10 cellular contexts compared by ENCODE assay signal in genomic region chr2:198657520-198658121, GRCh38.
DNase-seq lines count a peak whose midpoint lies in the region; ATAC-seq and TF ChIP-seq lines count a peak whose summit lies in the region.
"Had no signal": no experiment of that assay in that cellular context is flagged by ENCODE, and none has a peak within 500 bp of the region (broad histone marks: within the 10 kb centered on the region; RNA-seq: fewer than 3 reads in every experiment).

No MANE protein-coding gene starts in this region.

- no peak overlapping the region for H3K4me3 ChIP-seq in adipocyte (ENCODE audit: low read length)
- H3K4me3 ChIP-seq in mesenchymal stem cell (ENCODE audit: insufficient read depth in 1 of 2, low read depth in 1 of 2, low read length in 2 of 2): no peak overlapping the region
- no peak overlapping the region for H3K4me3 ChIP-seq in upper lobe of left lung

- H2BK15ac ChIP-seq in mesenchymal stem cell (ENCODE audit: low read depth, poor library complexity, severe bottlenecking): no peak overlapping the region

- ATAC-seq in upper lobe of left lung (ENCODE audit: low FRiP score in 2 of 2) (no peak), HG02938 (IDR thresholded peaks at IDR 0.05; ENCODE audit: unreplicated experiment) (no peak)
- ATAC-seq in CD4-positive, alpha-beta T cell (ENCODE audit: poor library complexity): no peak

- DNase-seq in ELR (ENCODE audit: low read depth) (peak; percentile 52), LoVo (ENCODE audit: low spot score) (peak; percentile 40), adipocyte (ENCODE audit: low read depth) (peak; percentile 73), mesenchymal stem cell (peak; percentile 16), upper lobe of left lung (no peak), putamen (ENCODE audit: low spot score) (no peak)
- DNase-seq in CD4-positive, alpha-beta T cell: no peak
- DNase-seq: MV-4-11; stimulated activated CD8-positive, alpha-beta memory T cell treated with anti-CD3 and anti-CD28 coated beads, Interleukin-4, amount 100 ng/mL, for 48 hours had no signal

- H3K27me3 ChIP-seq in adipocyte (replicated peaks; ENCODE audit: control insufficient read depth, insufficient read depth, low read length): no peaks in the 10 kb centered on the region
- no peaks in the 10 kb centered on the region for H3K27me3 ChIP-seq in mesenchymal stem cell (ENCODE audit: control insufficient read depth in 1 of 2, insufficient read depth in 1 of 2, low read length in 2 of 2)
- no peaks in the 10 kb centered on the region for H3K27me3 ChIP-seq in upper lobe of left lung
- H3K27me3 ChIP-seq in CD4-positive, alpha-beta T cell (ENCODE audit: control insufficient read depth, insufficient read depth, low read length): no peaks in the 10 kb centered on the region

- H3K4ac ChIP-seq in mesenchymal stem cell (ENCODE audit: low read depth in 1 of 2, low read length in 2 of 2): no peak overlapping the region

- H3K9ac ChIP-seq in adipocyte (ENCODE audit: low read length) (no peak overlapping the region), mesenchymal stem cell (ENCODE audit: low read length) (no peak overlapping the region)

- no peak overlapping the region for H3K27ac ChIP-seq in mesenchymal stem cell (ENCODE audit: low read length, poor library complexity, severe bottlenecking)
- no peak overlapping the region for H3K27ac ChIP-seq in upper lobe of left lung
- no peak overlapping the region for H3K27ac ChIP-seq in CD4-positive, alpha-beta T cell (ENCODE audit: low read depth, low read length)

- H3K9me3 ChIP-seq in adipocyte (ENCODE audit: control insufficient read depth, low read length) (no peaks in the 10 kb centered on the region), mesenchymal stem cell (ENCODE audit: control insufficient read depth, low read length) (no peaks in the 10 kb centered on the region), upper lobe of left lung (no peaks in the 10 kb centered on the region)
- H3K9me3 ChIP-seq in CD4-positive, alpha-beta T cell (ENCODE audit: control insufficient read depth, low read length): no peaks in the 10 kb centered on the region

- H3K36me3 Mint-ChIP-seq in CD4-positive, alpha-beta T cell (ENCODE audit: low read depth): no peaks in the 10 kb centered on the region

- H4K91ac ChIP-seq in mesenchymal stem cell (ENCODE audit: low read length): no peak overlapping the region

- no peak for TF ChIP-seq POLR2A in upper lobe of left lung (IDR thresholded peaks at IDR 0.05)

- no peak overlapping the region for H2AK5ac ChIP-seq in mesenchymal stem cell (ENCODE audit: low read length, severe bottlenecking)

- peaks cover 6% of the 10 kb centered on the region for H3K27me3 Mint-ChIP-seq in CD4-positive, alpha-beta T cell

- no peaks in the 10 kb centered on the region for H3K9me3 Mint-ChIP-seq in CD4-positive, alpha-beta T cell

- H2AFZ ChIP-seq in mesenchymal stem cell (ENCODE audit: low read depth, low read length): no peak overlapping the region

- H3K4me1 Mint-ChIP-seq in CD4-positive, alpha-beta T cell (ENCODE audit: low read depth): no peaks in the 10 kb centered on the region

- no peak overlapping the region for H3K23ac ChIP-seq in mesenchymal stem cell (ENCODE audit: low read length in 2 of 2)

- WGBS in mesenchymal stem cell: 71% methylated on average over 5 of the region's 6 CpGs
- WGBS in upper lobe of left lung, 2 donors: 48 to 54% methylated on average over 6 of the region's 6 CpGs

- H3K4me1 ChIP-seq in adipocyte (ENCODE audit: control insufficient read depth, insufficient read depth, low read length) (no peaks in the 10 kb centered on the region), mesenchymal stem cell (ENCODE audit: control insufficient read depth, insufficient read depth, low read depth, low read length) (no peaks in the 10 kb centered on the region), upper lobe of left lung (no peaks in the 10 kb centered on the region)

- H3K4me2 ChIP-seq in mesenchymal stem cell (ENCODE audit: low read length, poor library complexity, severe bottlenecking): no peak overlapping the region

- CTCF ChIA-PET in CD4-positive, alpha-beta T cell (lab: Charles Lee): interaction anchor here (1.2 kb wide), 1 partner anchor 15 kb away, joined by 3 read pairs; no protein-coding TSS in a partner anchor

- H3K27ac Mint-ChIP-seq in CD4-positive, alpha-beta T cell: no peak overlapping the region

- no peak overlapping the region for H2BK120ac ChIP-seq in mesenchymal stem cell (ENCODE audit: low read depth, low read length)

- no peak overlapping the region for H3K18ac ChIP-seq in mesenchymal stem cell (ENCODE audit: low read depth in 1 of 2, low read length in 2 of 2)

- H2BK5ac ChIP-seq in mesenchymal stem cell (ENCODE audit: low read depth, low read length, poor library complexity, severe bottlenecking): no peak overlapping the region

- no peak overlapping the region for H4K8ac ChIP-seq in mesenchymal stem cell (ENCODE audit: low read length)

- H3K36me3 ChIP-seq in adipocyte (ENCODE audit: control insufficient read depth, insufficient read depth, low read length, severe bottlenecking) (no peaks in the 10 kb centered on the region), mesenchymal stem cell (ENCODE audit: control insufficient read depth in 1 of 2, insufficient read depth in 2 of 2, low read depth in 1 of 2, low read length in 2 of 2) (no peaks in the 10 kb centered on the region), upper lobe of left lung (no peaks in the 10 kb centered on the region)

- intact Hi-C loops in CD4-positive, alpha-beta T cell (cut with DNase I, micrococcal nuclease): no loop called here

- TF ChIP-seq EP300 in upper lobe of left lung (IDR thresholded peaks at IDR 0.05): no peak

- no peak overlapping the region for H3K4me3 Mint-ChIP-seq in CD4-positive, alpha-beta T cell

- H2BK12ac ChIP-seq in mesenchymal stem cell (ENCODE audit: low read length in 2 of 2): no peak overlapping the region

- no peak overlapping the region for H3K14ac ChIP-seq in mesenchymal stem cell (ENCODE audit: low read length in 2 of 2)

- no peaks in the 10 kb centered on the region for H3K79me1 ChIP-seq in mesenchymal stem cell (replicated peaks; ENCODE audit: low read length, poor library complexity, severe bottlenecking)

- no peak for TF ChIP-seq CTCF in upper lobe of left lung (IDR thresholded peaks at IDR 0.05)
- TF ChIP-seq CTCF in CD4-positive, alpha-beta T cell (IDR thresholded peaks at IDR 0.05): no peak

- POLR2A ChIA-PET in CD4-positive, alpha-beta T cell (lab: Charles Lee): interaction anchor here (0.7 kb wide), 1 partner anchor 24 kb away, joined by 6 read pairs; no protein-coding TSS in a partner anchor

Comparison
In these comparisons a context has a peak if more than half of its experiments do, and no peak if none do; other contexts are left out.
1. DNase-seq: peak in ELR (single experiment), LoVo (single experiment), adipocyte (single experiment) and mesenchymal stem cell (single experiment); none in upper lobe of left lung (0 of 2), CD4-positive, alpha-beta T cell (0 of 10) and putamen (single experiment).